2 cellular contexts compared by ENCODE assay signal in the genomic region with DNA sequence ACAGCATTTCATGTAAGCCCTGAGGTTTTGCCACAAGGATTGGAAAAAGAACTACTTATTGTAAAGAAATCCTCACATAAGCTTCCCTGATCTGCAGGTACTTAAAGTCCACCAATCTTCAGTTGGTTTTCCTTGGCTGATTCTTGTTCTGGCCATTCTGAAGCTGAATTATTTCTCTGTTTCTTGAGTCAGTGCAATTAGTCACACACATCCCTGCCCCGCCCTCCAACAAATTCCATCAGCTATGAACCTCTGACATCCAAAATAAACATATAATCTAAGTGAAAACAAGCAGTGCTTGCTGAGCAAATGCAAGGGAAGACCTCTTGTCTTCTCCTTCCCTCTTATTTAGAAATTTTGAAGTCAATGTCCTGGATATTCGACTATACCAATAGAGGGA.
TF ChIP-seq lines count a peak whose summit lies in the region.

No MANE protein-coding gene starts in this region.

TF ChIP-seq in GM12878, 131 proteins besides CTCF, POLR2A, EP300 and RAD21:
- TF ChIP-seq POLR2AphosphoS5 (IDR thresholded peaks at IDR 0.05; ENCODE audit: low read length), result 0 out of 2 replicates have a peak, but pooled peaks have one; percentile 0
- TF ChIP-seq, protein P1, sequence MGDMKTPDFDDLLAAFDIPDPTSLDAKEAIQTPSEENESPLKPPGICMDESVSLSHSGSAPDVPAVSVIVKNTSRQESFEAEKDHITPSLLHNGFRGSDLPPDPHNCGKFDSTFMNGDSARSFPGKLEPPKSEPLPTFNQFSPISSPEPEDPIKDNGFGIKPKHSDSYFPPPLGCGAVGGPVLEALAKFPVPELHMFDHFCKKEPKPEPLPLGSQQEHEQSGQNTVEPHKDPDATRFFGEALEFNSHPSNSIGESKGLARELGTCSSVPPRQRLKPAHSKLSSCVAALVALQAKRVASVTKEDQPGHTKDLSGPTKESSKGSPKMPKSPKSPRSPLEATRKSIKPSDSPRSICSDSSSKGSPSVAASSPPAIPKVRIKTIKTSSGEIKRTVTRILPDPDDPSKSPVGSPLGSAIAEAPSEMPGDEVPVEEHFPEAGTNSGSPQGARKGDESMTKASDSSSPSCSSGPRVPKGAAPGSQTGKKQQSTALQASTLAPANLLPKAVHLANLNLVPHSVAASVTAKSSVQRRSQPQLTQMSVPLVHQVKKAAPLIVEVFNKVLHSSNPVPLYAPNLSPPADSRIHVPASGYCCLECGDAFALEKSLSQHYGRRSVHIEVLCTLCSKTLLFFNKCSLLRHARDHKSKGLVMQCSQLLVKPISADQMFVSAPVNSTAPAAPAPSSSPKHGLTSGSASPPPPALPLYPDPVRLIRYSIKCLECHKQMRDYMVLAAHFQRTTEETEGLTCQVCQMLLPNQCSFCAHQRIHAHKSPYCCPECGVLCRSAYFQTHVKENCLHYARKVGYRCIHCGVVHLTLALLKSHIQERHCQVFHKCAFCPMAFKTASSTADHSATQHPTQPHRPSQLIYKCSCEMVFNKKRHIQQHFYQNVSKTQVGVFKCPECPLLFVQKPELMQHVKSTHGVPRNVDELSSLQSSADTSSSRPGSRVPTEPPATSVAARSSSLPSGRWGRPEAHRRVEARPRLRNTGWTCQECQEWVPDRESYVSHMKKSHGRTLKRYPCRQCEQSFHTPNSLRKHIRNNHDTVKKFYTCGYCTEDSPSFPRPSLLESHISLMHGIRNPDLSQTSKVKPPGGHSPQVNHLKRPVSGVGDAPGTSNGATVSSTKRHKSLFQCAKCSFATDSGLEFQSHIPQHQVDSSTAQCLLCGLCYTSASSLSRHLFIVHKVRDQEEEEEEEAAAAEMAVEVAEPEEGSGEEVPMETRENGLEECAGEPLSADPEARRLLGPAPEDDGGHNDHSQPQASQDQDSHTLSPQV (IDR thresholded peaks at IDR 0.05), result no peak

TF ChIP-seq in HepG2, 621 proteins besides CTCF, POLR2A, EP300 and RAD21:
- TF ChIP-seq ZNF44 (CRISPR knock-in tag; IDR thresholded peaks at IDR 0.05) (no peak), SP2 (CRISPR knock-in tag; IDR thresholded peaks at IDR 0.05) (no peak), ZNF3 (CRISPR knock-in tag; IDR thresholded peaks at IDR 0.05) (no peak), SP4 (CRISPR knock-in tag; IDR thresholded peaks at IDR 0.05) (no peak), ZNF615 (CRISPR knock-in tag; IDR thresholded peaks at IDR 0.05; ENCODE audit: borderline replicate concordance) (no peak), KDM4B (CRISPR knock-in tag; IDR thresholded peaks at IDR 0.05) (no peak), ZKSCAN5 (CRISPR knock-in tag; IDR thresholded peaks at IDR 0.05) (no peak), CBFB (CRISPR knock-in tag; IDR thresholded peaks at IDR 0.05) (no peak), KDM2A (CRISPR knock-in tag; IDR thresholded peaks at IDR 0.05; ENCODE audit: borderline replicate concordance, low read depth) (no peak), AHR (CRISPR knock-in tag; IDR thresholded peaks at IDR 0.05) (no peak), ZEB1 (IDR thresholded peaks at IDR 0.05; ENCODE audit: insufficient replicate concordance, low read depth) (no peak), TEAD3 (CRISPR knock-in tag; optimal IDR thresholded peaks at IDR 0.05; ENCODE audit: borderline replicate concordance) (no peak), XBP1 (CRISPR knock-in tag; IDR thresholded peaks at IDR 0.05) (no peak), PCBP2 (optimal IDR thresholded peaks at IDR 0.05; ENCODE audit: low read depth, low read length, poor library complexity, severe bottlenecking) (no peak), PHF5A (CRISPR knock-in tag; IDR thresholded peaks at IDR 0.05; ENCODE audit: low read depth, unreplicated experiment) (no peak), REXO4 (CRISPR knock-in tag; IDR thresholded peaks at IDR 0.05; ENCODE audit: borderline replicate concordance) (no peak)
TF ChIP-seq in HepG2: peak in this region for 0.
